12 cellular contexts compared by ENCODE assay signal in the genomic region with DNA sequence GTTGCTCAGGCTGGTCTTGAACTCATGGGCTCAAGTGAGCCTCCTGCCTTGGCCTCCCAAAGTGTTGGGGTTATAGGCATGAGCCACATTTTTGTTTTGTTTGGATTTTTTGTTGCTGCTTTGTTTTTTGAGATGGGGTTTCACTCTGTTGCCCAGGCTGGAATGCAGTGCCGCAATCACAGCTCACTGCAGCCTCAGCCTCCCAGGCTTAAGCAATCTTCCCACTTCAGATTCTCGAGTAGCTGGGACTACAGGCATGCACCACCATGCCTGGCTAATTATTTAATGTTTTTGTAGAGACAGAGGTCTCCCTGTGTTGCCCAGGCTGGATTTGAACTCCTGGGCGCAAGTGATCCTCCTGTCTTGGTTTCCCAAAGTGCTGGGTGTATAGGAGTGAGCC.
"Had no signal": no experiment of that assay in that cellular context is flagged by ENCODE, and none has a peak within 500 bp of the region (broad histone marks: within the 10 kb centered on the region; RNA-seq: fewer than 3 reads in every experiment).

No MANE protein-coding gene starts in this region.

- ATAC-seq: left lobe of liver, right lobe of liver had no signal

- DNase-seq: activated CD4-positive, alpha-beta T cell treated with anti-CD3 and anti-CD28 coated beads, Interleukin-2, amount 10 ng/mL, durations not matched to agents 7 days and 5 days; activated naive CD4-positive, alpha-beta T cell treated with anti-CD3 and anti-CD28 coated beads for 36 hours; caudate nucleus; islet precursor cell; nephron progenitor cell; occipital lobe; right lobe of liver; spleen; stomach; testis had no signal

- H3K27me3 ChIP-seq: right lobe of liver, testis had no signal

- H3K9me3 ChIP-seq: right lobe of liver, spleen, stomach, testis had no signal

- H3K27ac ChIP-seq: coronary artery, right lobe of liver, spleen, testis had no signal

- H3K36me3 ChIP-seq: right lobe of liver, spleen, stomach had no signal

- H3K4me3 ChIP-seq: coronary artery, right lobe of liver, spleen, stomach, testis had no signal
